Comparison of ENCODE assay signal across 8 cellular contexts in genomic region chr5:151115272-151115905, GRCh38. TPM values are rescaled to one million over a fixed set of nuclear protein-coding genes. Genes with fewer than 3 reads are reported as not detected.
DNase-seq lines count a peak whose midpoint lies in the region; ATAC-seq and TF ChIP-seq lines count a peak whose summit lies in the region.

No MANE protein-coding gene starts in this region.

- H3K27me3 Mint-ChIP-seq in activated CD8-positive, alpha-beta T cell treated with anti-CD3 and anti-CD28 coated beads for 36 hours = no peaks in the 10 kb centered on the region
- H3K27me3 Mint-ChIP-seq in memory B cell = no peaks in the 10 kb centered on the region

- ATAC-seq in HG02885 (IDR thresholded peaks at IDR 0.05; ENCODE audit: poor library complexity, unreplicated experiment) (peak; percentile 49), memory B cell (ENCODE audit: low read depth) (peak; percentile 73), GM19452 (IDR thresholded peaks at IDR 0.05; ENCODE audit: unreplicated experiment) (no peak)
- peak; percentile 93 for ATAC-seq in activated CD8-positive, alpha-beta T cell treated with anti-CD3 and anti-CD28 coated beads for 36 hours

- H3K9me3 Mint-ChIP-seq in activated CD8-positive, alpha-beta T cell treated with anti-CD3 and anti-CD28 coated beads for 36 hours = no peaks in the 10 kb centered on the region
- no peaks in the 10 kb centered on the region for H3K9me3 Mint-ChIP-seq in memory B cell

- POLR2A ChIA-PET in activated CD8-positive, alpha-beta T cell treated with anti-CD3 and anti-CD28 coated beads for 36 hours (lab: Charles Lee) = interaction anchor here (0.8 to 2.7 kb wide), 13 partner anchors 10 to 66 kb away, joined by 3 to 9 read pairs (median 4); no protein-coding TSS in a partner anchor

- H3K36me3 Mint-ChIP-seq in activated CD8-positive, alpha-beta T cell treated with anti-CD3 and anti-CD28 coated beads for 36 hours (ENCODE audit: low read depth) = peaks cover 43% of the 10 kb centered on the region
- H3K36me3 Mint-ChIP-seq in memory B cell = peaks cover 35% of the 10 kb centered on the region

- CTCF ChIA-PET in activated CD8-positive, alpha-beta T cell treated with anti-CD3 and anti-CD28 coated beads for 36 hours (lab: Charles Lee) = interaction anchor here (0.7 to 16.0 kb wide), 76 partner anchors 10 to 663 kb away, joined by 3 to 478 read pairs (median 6); partner anchors contain the start of genes ANXA6, CCDC69, GM2A and GPX3

- H3K4me3 Mint-ChIP-seq in activated CD8-positive, alpha-beta T cell treated with anti-CD3 and anti-CD28 coated beads for 36 hours = no peak overlapping the region
- no peak overlapping the region for H3K4me3 Mint-ChIP-seq in memory B cell

- no peak overlapping the region for H3K27ac Mint-ChIP-seq in activated CD8-positive, alpha-beta T cell treated with anti-CD3 and anti-CD28 coated beads for 36 hours
- peak overlapping the region; percentile 50 for H3K27ac Mint-ChIP-seq in memory B cell

- DNase-seq in Daoy (ENCODE audit: low read depth) = peak; percentile 67
- peak; percentile 2 for DNase-seq in NCI-H774 (lab: John Stamatoyannopoulos, UW)
- DNase-seq in activated CD8-positive, alpha-beta T cell treated with anti-CD3 and anti-CD28 coated beads for 36 hours = peak; percentile 81
- peak; percentile 56 for DNase-seq in effector CD8-positive, alpha-beta T cell (lab: John Stamatoyannopoulos, UW)
- DNase-seq in memory B cell (ENCODE audit: low spot score in 2 of 2) = peak; percentile 75 to 79
- peak; percentile 49 to 58 for DNase-seq in stimulated activated CD8-positive, alpha-beta memory T cell treated with anti-CD3 and anti-CD28 coated beads, Interleukin-2, amount 100 ng/mL, for 1 hour (ENCODE audit: low read depth in 2 of 2)

- peak; percentile 97 for TF ChIP-seq CTCF in activated CD8-positive, alpha-beta T cell treated with anti-CD3 and anti-CD28 coated beads for 36 hours (IDR thresholded peaks at IDR 0.05)

- intact Hi-C loops in activated CD8-positive, alpha-beta T cell treated with anti-CD3 and anti-CD28 coated beads for 36 hours (cut with micrococcal nuclease) = loop anchor here (1.0 kb wide), 1 partner anchor 64 kb away; no protein-coding TSS in a partner anchor

- H3K4me1 Mint-ChIP-seq in activated CD8-positive, alpha-beta T cell treated with anti-CD3 and anti-CD28 coated beads for 36 hours (ENCODE audit: low read depth) = peaks cover 6% of the 10 kb centered on the region
- H3K4me1 Mint-ChIP-seq in memory B cell = peaks cover 17% of the 10 kb centered on the region

RNA-seq across cellular contexts. Expression of gene TNIP1, which starts 34.6 kb away (rescaled TPM):
- 239 TPM in 2 replicates for total RNA-seq in Daoy (2014; rRNA removed; shearing (Covaris generic))
- 100 to 1,000 TPM; 222 TPM for total RNA-seq in activated CD8-positive, alpha-beta T cell treated with anti-CD3 and anti-CD28 coated beads for 36 hours

RNA-seq across cellular contexts. Expression of gene ANXA6, which starts 42.2 kb away (rescaled TPM):
- 178 and 190 TPM in 2 replicates for total RNA-seq in Daoy (2014; rRNA removed; shearing (Covaris generic))
- total RNA-seq in activated CD8-positive, alpha-beta T cell treated with anti-CD3 and anti-CD28 coated beads for 36 hours = 100 to 1,000 TPM; 328 to 336 TPM

Comparison
In these comparisons a context has a peak if more than half of its experiments do, and no peak if none do; other contexts are left out.
1. DNase-seq: peak in every context shown above with its lines; median percentile 81 in activated CD8-positive, alpha-beta T cell treated with anti-CD3 and anti-CD28 coated beads for 36 hours; 77 in memory B cell; 67 in Daoy; 56 in effector CD8-positive, alpha-beta T cell; 54 in stimulated activated CD8-positive, alpha-beta memory T cell treated with anti-CD3 and anti-CD28 coated beads, Interleukin-2, amount 100 ng/mL, for 1 hour; 2 in NCI-H774.